Comparison of ENCODE assay signal across 1 cellular context in the genomic region with DNA sequence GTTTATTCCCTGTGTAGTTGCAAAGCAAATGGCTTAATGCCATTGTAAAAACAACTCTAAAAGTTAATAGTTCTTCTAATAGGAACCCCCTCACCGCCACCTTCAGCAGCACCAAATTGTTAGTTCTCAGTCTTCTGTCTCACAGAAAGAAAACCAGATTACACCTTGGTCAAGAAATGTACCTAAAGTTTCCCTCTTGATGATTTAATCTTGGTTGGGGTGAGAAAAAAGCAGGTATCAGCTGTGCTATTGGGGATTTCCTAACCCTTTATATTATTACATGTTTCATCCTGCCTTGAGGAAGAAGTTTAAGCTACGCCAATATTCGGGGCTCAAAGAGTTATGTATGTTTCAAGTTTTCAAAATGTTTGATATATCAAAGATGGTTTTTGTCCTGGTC.
A peak's percentile ranks its signal among the peaks of the same experiment; 100 is the strongest.
TF ChIP-seq lines count a peak whose summit lies in the region.

No MANE protein-coding gene starts in this region.

TF ChIP-seq in GM12878, 131 proteins besides CTCF, POLR2A, EP300 and RAD21:
- peak; percentile 49 for TF ChIP-seq RELA (IDR thresholded peaks at IDR 0.05; ENCODE audit: borderline replicate concordance, partially characterized antibody)
- no peak for TF ChIP-seq FOXM1 (IDR thresholded peaks at IDR 0.05; ENCODE audit: low read depth, low read length)
- TF ChIP-seq, protein P1, sequence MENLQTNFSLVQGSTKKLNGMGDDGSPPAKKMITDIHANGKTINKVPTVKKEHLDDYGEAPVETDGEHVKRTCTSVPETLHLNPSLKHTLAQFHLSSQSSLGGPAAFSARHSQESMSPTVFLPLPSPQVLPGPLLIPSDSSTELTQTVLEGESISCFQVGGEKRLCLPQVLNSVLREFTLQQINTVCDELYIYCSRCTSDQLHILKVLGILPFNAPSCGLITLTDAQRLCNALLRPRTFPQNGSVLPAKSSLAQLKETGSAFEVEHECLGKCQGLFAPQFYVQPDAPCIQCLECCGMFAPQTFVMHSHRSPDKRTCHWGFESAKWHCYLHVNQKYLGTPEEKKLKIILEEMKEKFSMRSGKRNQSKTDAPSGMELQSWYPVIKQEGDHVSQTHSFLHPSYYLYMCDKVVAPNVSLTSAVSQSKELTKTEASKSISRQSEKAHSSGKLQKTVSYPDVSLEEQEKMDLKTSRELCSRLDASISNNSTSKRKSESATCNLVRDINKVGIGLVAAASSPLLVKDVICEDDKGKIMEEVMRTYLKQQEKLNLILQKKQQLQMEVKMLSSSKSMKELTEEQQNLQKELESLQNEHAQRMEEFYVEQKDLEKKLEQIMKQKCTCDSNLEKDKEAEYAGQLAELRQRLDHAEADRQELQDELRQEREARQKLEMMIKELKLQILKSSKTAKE (IDR thresholded peaks at IDR 0.05; ENCODE audit: low read depth, poor library complexity, severe bottlenecking), result peak; percentile 82
- TF ChIP-seq ATF7 (IDR thresholded peaks at IDR 0.05; ENCODE audit: low read depth), result peak; percentile 77
- 0 out of 2 replicates have a peak, but pooled peaks have one; percentile 14 for TF ChIP-seq IKZF1 (conservative IDR thresholded peaks at IDR 0.05)
- TF ChIP-seq IKZF2 (IDR thresholded peaks at IDR 0.05), result peak in 1 of 2 experiments; percentile 34; a peak in 1 of 4 replicates
- TF ChIP-seq MTA2 (IDR thresholded peaks at IDR 0.05; ENCODE audit: low read depth), result peak; percentile 66
- TF ChIP-seq RUNX3 (IDR thresholded peaks at IDR 0.05; ENCODE audit: low read length), result 0 out of 2 replicates have a peak, but pooled peaks have one; percentile 13
- TF ChIP-seq, protein P2, sequence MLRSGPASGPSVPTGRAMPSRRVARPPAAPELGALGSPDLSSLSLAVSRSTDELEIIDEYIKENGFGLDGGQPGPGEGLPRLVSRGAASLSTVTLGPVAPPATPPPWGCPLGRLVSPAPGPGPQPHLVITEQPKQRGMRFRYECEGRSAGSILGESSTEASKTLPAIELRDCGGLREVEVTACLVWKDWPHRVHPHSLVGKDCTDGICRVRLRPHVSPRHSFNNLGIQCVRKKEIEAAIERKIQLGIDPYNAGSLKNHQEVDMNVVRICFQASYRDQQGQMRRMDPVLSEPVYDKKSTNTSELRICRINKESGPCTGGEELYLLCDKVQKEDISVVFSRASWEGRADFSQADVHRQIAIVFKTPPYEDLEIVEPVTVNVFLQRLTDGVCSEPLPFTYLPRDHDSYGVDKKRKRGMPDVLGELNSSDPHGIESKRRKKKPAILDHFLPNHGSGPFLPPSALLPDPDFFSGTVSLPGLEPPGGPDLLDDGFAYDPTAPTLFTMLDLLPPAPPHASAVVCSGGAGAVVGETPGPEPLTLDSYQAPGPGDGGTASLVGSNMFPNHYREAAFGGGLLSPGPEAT (IDR thresholded peaks at IDR 0.05; ENCODE audit: low read depth), result peak; percentile 72; the same call in 1 of the 2 replicates
- no peak for TF ChIP-seq ZZZ3 (IDR thresholded peaks at IDR 0.05; ENCODE audit: control insufficient read depth, insufficient read length, low read depth)
- TF ChIP-seq RFX5 (IDR thresholded peaks at IDR 0.05; ENCODE audit: low read depth, low read length), result no peak
